ENCODE assay signal across 18 cellular contexts in the genomic region with DNA sequence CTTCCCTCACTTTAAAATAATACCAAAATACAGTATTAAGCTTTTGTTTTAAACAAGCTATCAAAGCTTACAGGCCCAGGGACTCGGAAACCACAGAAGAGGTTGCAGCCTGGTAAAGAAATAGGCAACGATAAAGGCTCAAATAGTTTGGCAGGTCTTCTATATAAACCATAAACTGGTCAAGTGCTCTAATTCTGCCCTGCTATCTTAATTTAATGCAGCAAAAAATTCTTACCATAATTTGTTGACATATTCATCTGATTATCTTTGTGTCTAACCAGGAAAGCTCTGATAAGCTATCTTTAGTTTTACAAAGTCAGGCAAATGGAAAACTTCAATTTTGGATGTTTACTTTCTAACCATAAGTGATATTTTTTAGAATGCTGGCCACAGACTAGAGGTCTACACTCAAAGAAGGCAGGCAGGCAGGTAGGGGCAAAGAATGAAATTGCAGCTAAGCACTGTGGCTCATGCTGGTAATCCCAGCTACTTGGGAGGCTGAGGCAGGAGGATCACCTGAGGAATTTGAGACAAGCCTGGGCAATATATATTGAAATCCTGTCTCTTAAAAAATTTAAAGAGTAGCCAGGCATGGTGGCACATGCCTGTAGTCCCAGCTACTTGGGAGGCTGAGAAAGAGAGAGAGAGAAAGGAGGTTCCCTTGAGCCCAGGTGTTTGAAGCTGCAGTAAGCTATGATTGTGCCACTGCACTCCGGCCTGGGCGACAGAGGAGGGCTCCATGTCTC. TPM values are rescaled to one million over a fixed set of nuclear protein-coding genes. Genes with fewer than 3 reads are reported as not detected.
DNase-seq lines count a peak whose midpoint lies in the region; ATAC-seq and TF ChIP-seq lines count a peak whose summit lies in the region.
"Had no signal": no experiment of that assay in that cellular context is flagged by ENCODE, and none has a peak within 500 bp of the region (broad histone marks: within the 10 kb centered on the region; RNA-seq: fewer than 3 reads in every experiment).

No MANE protein-coding gene starts in this region.

- H3K27ac Mint-ChIP-seq in GM23338: peak overlapping the region; percentile 79
- H3K27ac Mint-ChIP-seq: stimulated activated effector memory CD8-positive, alpha-beta T cell treated with anti-CD3 and anti-CD28 coated beads, Interleukin-12 subunit alpha, Interleukin-12 subunit beta, amount 100 ng/mL, for 72 hours had no signal

- H2AFZ ChIP-seq in GM23338 (no peak overlapping the region), neural cell (ENCODE audit: low read depth, low read length) (no peak overlapping the region)

- no peaks in the 10 kb centered on the region for H3K27me3 ChIP-seq in GM23338 (ENCODE audit: insufficient read depth)
- no peaks in the 10 kb centered on the region for H3K27me3 ChIP-seq in RWPE2 (ENCODE audit: insufficient read depth, poor library complexity, severe bottlenecking)
- H3K27me3 ChIP-seq in neural cell (ENCODE audit: insufficient read depth, low read depth, low read length): no peaks in the 10 kb centered on the region
- H3K27me3 ChIP-seq in uterus: no peaks in the 10 kb centered on the region

- TF ChIP-seq CTCF in GM23338 (conservative IDR thresholded peaks at IDR 0.05; ENCODE audit: low read depth in 2 of 2) (no peak), RWPE2 (IDR thresholded peaks at IDR 0.05; ENCODE audit: poor library complexity, severe bottlenecking) (no peak), neural cell (IDR thresholded peaks at IDR 0.05; ENCODE audit: poor library complexity, severe bottlenecking) (no peak), GM10266 (IDR thresholded peaks at IDR 0.05; ENCODE audit: control insufficient read depth, insufficient read depth, low read depth, missing control alignments) (no peak), uterus (IDR thresholded peaks at IDR 0.05) (no peak)

- no peak for TF ChIP-seq EP300 in neural cell (conservative IDR thresholded peaks at IDR 0.05; ENCODE audit: poor library complexity, severe bottlenecking)

- H3K9me3 ChIP-seq in RWPE2 (ENCODE audit: severe bottlenecking) (no peaks in the 10 kb centered on the region), neural cell (ENCODE audit: low read length) (no peaks in the 10 kb centered on the region), uterus (no peaks in the 10 kb centered on the region)

- H4K20me1 ChIP-seq in GM23338 (replicated peaks; ENCODE audit: insufficient read depth): no peaks in the 10 kb centered on the region
- no peaks in the 10 kb centered on the region for H4K20me1 ChIP-seq in neural cell (ENCODE audit: insufficient read depth)

- no peak for DNase-seq in GM23338 (ENCODE audit: low spot score)
- no peak for DNase-seq in RWPE2 (ENCODE audit: low spot score)
- no peak for DNase-seq in epithelial cell of prostate (ENCODE audit: low read depth, low spot score)
- DNase-seq in GM10266 (ENCODE audit: extremely low spot score): no peak
- DNase-seq in uterus: no peak
- DNase-seq: activated CD4-positive, alpha-beta T cell treated with anti-CD3 and anti-CD28 coated beads, Interleukin-2, amount 50 U/mL, for 48 hours; activated naive CD4-positive, alpha-beta T cell; Kasumi-1; NCI-H1092 treated with DMSO at 0.1 percent for 48 hours; NCI-H524; nucleus accumbens; SHP77; stimulated activated CD4-positive, alpha-beta T cell treated with anti-CD3 and anti-CD28 coated beads, Interleukin-15, amount 100 ng/mL, for 24 hours; T-helper 2 cell; WERI-Rb-1 had no signal

- no peak for TF ChIP-seq RAD21 in neural cell (conservative IDR thresholded peaks at IDR 0.05)

- no peak overlapping the region for H3K9ac ChIP-seq in neural cell (ENCODE audit: low read length)

- no peak for TF ChIP-seq POLR2A in uterus (IDR thresholded peaks at IDR 0.05)

- H3K4me2 ChIP-seq in GM23338: peak overlapping the region; percentile 1; the same call in 1 of the 2 replicates
- no peak overlapping the region for H3K4me2 ChIP-seq in neural cell (ENCODE audit: low read length)

- H3K36me3 Mint-ChIP-seq in GM23338 (ENCODE audit: low read depth): peaks cover 5% of the 10 kb centered on the region; the same call in 1 of the 3 replicates
- H3K36me3 Mint-ChIP-seq: stimulated activated effector memory CD8-positive, alpha-beta T cell treated with anti-CD3 and anti-CD28 coated beads, Interleukin-12 subunit alpha, Interleukin-12 subunit beta, amount 100 ng/mL, for 72 hours had no signal

- peaks cover 34% of the 10 kb centered on the region for H3K4me1 Mint-ChIP-seq in GM23338

- H3K79me2 ChIP-seq in GM23338 (replicated peaks; ENCODE audit: insufficient read depth) (no peaks in the 10 kb centered on the region), neural cell (replicated peaks; ENCODE audit: insufficient read depth, low read length) (no peaks in the 10 kb centered on the region)

- intact Hi-C loops in uterus (cut with DNase I; ENCODE audit: low total_unique reads): no loop called here

- H3K4me3 Mint-ChIP-seq in GM23338: no peak overlapping the region
- H3K4me3 Mint-ChIP-seq: stimulated activated effector memory CD8-positive, alpha-beta T cell treated with anti-CD3 and anti-CD28 coated beads, Interleukin-12 subunit alpha, Interleukin-12 subunit beta, amount 100 ng/mL, for 72 hours had no signal

- H3K4me1 ChIP-seq in GM23338 (ENCODE audit: insufficient read depth) (peaks cover 35% of the 10 kb centered on the region), RWPE2 (ENCODE audit: insufficient read depth, poor library complexity, severe bottlenecking) (peaks cover 16% of the 10 kb centered on the region), uterus (peaks cover 7 to 15% of the 10 kb centered on the region in 2 donors)

- H3K4me3 ChIP-seq in GM23338 (no peak overlapping the region), RWPE2 (ENCODE audit: severe bottlenecking) (no peak overlapping the region), neural cell (ENCODE audit: low read length) (no peak overlapping the region), uterus (no peak overlapping the region)

- ATAC-seq in GM23338 (peak; percentile 22), RWPE2 (ENCODE audit: low read depth) (peak; percentile 35; the same call in 2 of the 3 replicates), HG02981 (IDR thresholded peaks at IDR 0.05; ENCODE audit: unreplicated experiment) (no peak)
- ATAC-seq: stimulated activated effector memory CD8-positive, alpha-beta T cell treated with anti-CD3 and anti-CD28 coated beads, Interleukin-12 subunit alpha, Interleukin-12 subunit beta, amount 100 ng/mL, for 72 hours had no signal

- no peaks in the 10 kb centered on the region for H3K9me2 ChIP-seq in GM23338 (ENCODE audit: insufficient read depth)
- no peaks in the 10 kb centered on the region for H3K9me2 ChIP-seq in neural cell (ENCODE audit: insufficient read depth, low read length)

- H3F3A ChIP-seq in GM23338 (replicated peaks; ENCODE audit: low read depth) (no peaks in the 10 kb centered on the region), neural cell (ENCODE audit: insufficient read depth, low read length, poor library complexity, severe bottlenecking) (no peaks in the 10 kb centered on the region)

- H3K27ac ChIP-seq in GM23338 (ENCODE audit: low read depth) (peak overlapping the region; percentile 21), RWPE2 (ENCODE audit: poor library complexity, severe bottlenecking) (peak overlapping the region; percentile 4), epithelial cell of prostate (peak overlapping the region; percentile 87), neural cell (ENCODE audit: low read length) (peak overlapping the region; percentile 36), uterus (no peak overlapping the region)
- H3K27ac ChIP-seq: WERI-Rb-1 had no signal

- H3K36me3 ChIP-seq in GM23338 (ENCODE audit: insufficient read depth) (no peaks in the 10 kb centered on the region), RWPE2 (ENCODE audit: low read depth) (no peaks in the 10 kb centered on the region), neural cell (ENCODE audit: insufficient read depth, low read length) (no peaks in the 10 kb centered on the region), uterus (no peaks in the 10 kb centered on the region)

- H3K27me3 Mint-ChIP-seq in GM23338 (ENCODE audit: insufficient read depth, low read depth, poor library complexity): no peaks in the 10 kb centered on the region

- H3K9me3 Mint-ChIP-seq in GM23338: no peaks in the 10 kb centered on the region
- H3K9me3 Mint-ChIP-seq: stimulated activated effector memory CD8-positive, alpha-beta T cell treated with anti-CD3 and anti-CD28 coated beads, Interleukin-12 subunit alpha, Interleukin-12 subunit beta, amount 100 ng/mL, for 72 hours had no signal

TF ChIP-seq in GM23338, 12 proteins besides CTCF, POLR2A, EP300 and RAD21 (continues in another document):
- TF ChIP-seq ZNF331 (CRISPR knock-in tag; IDR thresholded peaks at IDR 0.05; ENCODE audit: low read depth) (no peak), EZH2 (IDR thresholded peaks at IDR 0.05; ENCODE audit: low read depth, unreplicated experiment) (no peak), NANOG (IDR thresholded peaks at IDR 0.05; ENCODE audit: borderline replicate concordance) (no peak), ZNF114 (CRISPR knock-in tag; IDR thresholded peaks at IDR 0.05) (no peak), JUNB (IDR thresholded peaks at IDR 0.05; ENCODE audit: unreplicated experiment) (no peak), EZH2phosphoT487 (IDR thresholded peaks at IDR 0.05; ENCODE audit: unreplicated experiment) (no peak), CREB1 (CRISPR knock-in tag; IDR thresholded peaks at IDR 0.05; ENCODE audit: low read depth) (no peak)

TF ChIP-seq in neural cell, 6 proteins besides CTCF, POLR2A, EP300 and RAD21 (continues in another document):
- TF ChIP-seq SMC3 (conservative IDR thresholded peaks at IDR 0.05; ENCODE audit: poor library complexity) (no peak), EZH2 (IDR thresholded peaks at IDR 0.05; ENCODE audit: borderline replicate concordance, insufficient read depth, low read length, poor library complexity, severe bottlenecking) (no peak), POLR2AphosphoS5 (IDR thresholded peaks at IDR 0.05) (no peak), TAF1 (IDR thresholded peaks at IDR 0.05; ENCODE audit: low read depth) (no peak), MXI1 (conservative IDR thresholded peaks at IDR 0.05; ENCODE audit: poor library complexity, severe bottlenecking) (no peak)

RNA-seq across cellular contexts. Expression of gene ATF7, which starts 57.6 kb away (rescaled TPM):
- total RNA-seq in GM23338 (2014; rRNA removed; shearing (Covaris generic)): 13.2 and 13.9 TPM in 2 replicates
- polyA plus RNA-seq in GM23338 (2016; fragmentation: Nextera tagmentation; extraction: Ambion mirVana) (16.3 and 16.6 TPM in 2 replicates), neural cell (1.9 and 6.3 TPM in 2 replicates)
- polyA minus RNA-seq in neural cell: 6.6 and 19.0 TPM in 2 replicates
- total RNA-seq in uterus: 10 to 100 TPM; 10.6 to 47.6 (median 21.3) TPM

Comparison
In these comparisons a context has a peak if more than half of its experiments do, and no peak if none do; other contexts are left out.
1. H3K27ac ChIP-seq: peak in GM23338 (single experiment), RWPE2 (single experiment), epithelial cell of prostate (single experiment) and neural cell (single experiment); none in uterus (0 of 2).